In the genomic region with DNA sequence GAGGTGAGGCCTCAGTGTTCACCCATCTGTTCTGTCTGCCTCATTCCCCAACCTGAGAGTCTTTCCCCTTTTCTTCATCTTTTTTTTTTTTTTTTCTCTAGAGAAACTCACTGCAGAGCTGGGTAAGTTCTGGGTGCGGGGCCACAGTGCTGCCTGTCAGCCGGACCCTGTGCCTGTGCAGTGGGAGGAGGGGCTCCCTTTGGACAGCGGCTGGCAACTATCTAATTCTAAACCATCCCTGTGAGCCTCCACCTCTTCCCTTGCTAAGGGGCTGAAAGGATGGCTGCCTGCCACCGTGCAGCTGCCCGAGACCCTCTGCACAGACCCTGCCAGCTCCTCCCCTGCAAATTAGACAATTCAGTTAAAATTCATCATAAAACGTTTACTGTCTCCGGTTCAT, we compare ENCODE assay signal across 13 cellular contexts. TPM values are rescaled to one million over a fixed set of nuclear protein-coding genes. Genes with fewer than 3 reads are reported as not detected.
A peak's percentile ranks its signal among the peaks of the same experiment; 100 is the strongest.
DNase-seq lines count a peak whose midpoint lies in the region; ATAC-seq and TF ChIP-seq lines count a peak whose summit lies in the region.
"Had no signal": no experiment of that assay in that cellular context is flagged by ENCODE, and none has a peak within 500 bp of the region (broad histone marks: within the 10 kb centered on the region; RNA-seq: fewer than 3 reads in every experiment).

No MANE protein-coding gene starts in this region.

- no peak for TF ChIP-seq CTCF in VCaP (conservative IDR thresholded peaks at IDR 0.05)

- peaks cover 17% of the 10 kb centered on the region for H3K4me1 Mint-ChIP-seq in activated naive CD4-positive, alpha-beta T cell treated with anti-CD3 and anti-CD28 coated beads, Interleukin-2, amount 10 ng/mL, durations not matched to agents 7 days and 5 days
- H3K4me1 Mint-ChIP-seq in immature natural killer cell: peaks cover 14 to 23% of the 10 kb centered on the region in 2 donors
- H3K4me1 Mint-ChIP-seq in stimulated activated naive CD8-positive, alpha-beta T cell treated with anti-CD3 and anti-CD28 coated beads, Interleukin-15, amount 100 ng/mL, for 72 hours: peaks cover 21% of the 10 kb centered on the region

- ATAC-seq in stimulated activated naive CD8-positive, alpha-beta T cell treated with anti-CD3 and anti-CD28 coated beads, Interleukin-15, amount 100 ng/mL, for 72 hours: no peak
- ATAC-seq in HG02973 (IDR thresholded peaks at IDR 0.05; ENCODE audit: unreplicated experiment): no peak

- H3K36me3 Mint-ChIP-seq in activated naive CD4-positive, alpha-beta T cell treated with anti-CD3 and anti-CD28 coated beads, Interleukin-2, amount 10 ng/mL, durations not matched to agents 7 days and 5 days: peaks cover 4% of the 10 kb centered on the region
- H3K36me3 Mint-ChIP-seq in immature natural killer cell: no peaks in the 10 kb centered on the region

- H3K4me3 Mint-ChIP-seq in activated naive CD4-positive, alpha-beta T cell treated with anti-CD3 and anti-CD28 coated beads, Interleukin-2, amount 10 ng/mL, durations not matched to agents 7 days and 5 days: peak overlapping the region; percentile 21
- H3K4me3 Mint-ChIP-seq in immature natural killer cell: peak overlapping the region; percentile 50 to 82 (median 78)
- peak overlapping the region; percentile 8 to 87 for H3K4me3 Mint-ChIP-seq in stimulated activated naive CD8-positive, alpha-beta T cell treated with anti-CD3 and anti-CD28 coated beads, Interleukin-15, amount 100 ng/mL, for 72 hours

- DNase-seq in activated naive CD4-positive, alpha-beta T cell treated with anti-CD3 and anti-CD28 coated beads, Interleukin-2, amount 10 ng/mL, durations not matched to agents 7 days and 5 days: no peak
- no peak for DNase-seq in activated naive CD4-positive, alpha-beta T cell treated with Interleukin-2 at 50 U/mL for 16 hours
- DNase-seq in immature natural killer cell (no peak), hepatic stellate cell (ENCODE audit: low spot score) (no peak)
- no peak for DNase-seq in stimulated activated naive CD8-positive, alpha-beta T cell treated with anti-CD3 and anti-CD28 coated beads, Interleukin-15, amount 100 ng/mL, for 72 hours
- DNase-seq in activated CD8-positive, alpha-beta memory T cell treated with anti-CD3 and anti-CD28 coated beads, Interleukin-2, amount 50 U/mL, for 48 hours: no peak
- DNase-seq: activated naive CD4-positive, alpha-beta T cell treated with anti-CD3 and anti-CD28 coated beads, Interleukin-2, amount 50 U/mL, for 16 hours; NCI-H2081; RPMI8226 had no signal

- no peaks in the 10 kb centered on the region for H3K9me3 Mint-ChIP-seq in activated naive CD4-positive, alpha-beta T cell treated with anti-CD3 and anti-CD28 coated beads, Interleukin-2, amount 10 ng/mL, durations not matched to agents 7 days and 5 days
- peaks cover 0 to 4% (median 0%) of the 10 kb centered on the region in 6 donors for H3K9me3 Mint-ChIP-seq in immature natural killer cell
- no peaks in the 10 kb centered on the region for H3K9me3 Mint-ChIP-seq in stimulated activated naive CD8-positive, alpha-beta T cell treated with anti-CD3 and anti-CD28 coated beads, Interleukin-15, amount 100 ng/mL, for 72 hours

- H3K27ac ChIP-seq in VCaP: peak overlapping the region; percentile 91
- H3K27ac ChIP-seq: KMS-11 had no signal

- H3K27me3 Mint-ChIP-seq in activated naive CD4-positive, alpha-beta T cell treated with anti-CD3 and anti-CD28 coated beads, Interleukin-2, amount 10 ng/mL, durations not matched to agents 7 days and 5 days: peaks cover 99% of the 10 kb centered on the region
- H3K27me3 Mint-ChIP-seq in immature natural killer cell (ENCODE audit: low read depth in 3 of 3): peaks cover 21 to 44% (median 30%) of the 10 kb centered on the region in 3 donors
- H3K27me3 Mint-ChIP-seq in stimulated activated naive CD8-positive, alpha-beta T cell treated with anti-CD3 and anti-CD28 coated beads, Interleukin-15, amount 100 ng/mL, for 72 hours: peaks cover 96% of the 10 kb centered on the region

- CTCF ChIA-PET in activated naive CD4-positive, alpha-beta T cell treated with anti-CD3 and anti-CD28 coated beads, Interleukin-2, amount 10 ng/mL, durations not matched to agents 7 days and 5 days (lab: Charles Lee): no interaction called here

- peak overlapping the region; percentile 51 for H3K27ac Mint-ChIP-seq in activated naive CD4-positive, alpha-beta T cell treated with anti-CD3 and anti-CD28 coated beads, Interleukin-2, amount 10 ng/mL, durations not matched to agents 7 days and 5 days
- H3K27ac Mint-ChIP-seq in immature natural killer cell: no peak overlapping the region
- no peak overlapping the region for H3K27ac Mint-ChIP-seq in stimulated activated naive CD8-positive, alpha-beta T cell treated with anti-CD3 and anti-CD28 coated beads, Interleukin-15, amount 100 ng/mL, for 72 hours

RNA-seq across cellular contexts. Expression of gene BTNL9, which starts 14.1 kb away (rescaled TPM):
- not detected for polyA plus RNA-seq in immature natural killer cell
- polyA plus RNA-seq: AG04450 had no signal

Comparison
In these comparisons a context has a peak if more than half of its experiments do, and no peak if none do; other contexts are left out.
1. H3K4me3 Mint-ChIP-seq: peak in every context shown above with its lines; median percentile 78 in immature natural killer cell; 48 in stimulated activated naive CD8-positive, alpha-beta T cell treated with anti-CD3 and anti-CD28 coated beads, Interleukin-15, amount 100 ng/mL, for 72 hours; 21 in activated naive CD4-positive, alpha-beta T cell treated with anti-CD3 and anti-CD28 coated beads, Interleukin-2, amount 10 ng/mL, durations not matched to agents 7 days and 5 days.